ENCODE assay signal across 23 cellular contexts in genomic region chr17:73863761-73864535, GRCh38.
"Had no signal": no experiment of that assay in that cellular context is flagged by ENCODE, and none has a peak within 500 bp of the region (broad histone marks: within the 10 kb centered on the region; RNA-seq: fewer than 3 reads in every experiment).

No MANE protein-coding gene starts in this region.

- H3K36me3 ChIP-seq: esophagus squamous epithelium, left ventricle myocardium inferior, lower lobe of right lung, neural progenitor cell, pancreas, right lobe of liver, tibial nerve, upper lobe of right lung, vagina had no signal

- H3K27ac ChIP-seq: esophagus squamous epithelium, left ventricle myocardium inferior, lower lobe of right lung, neural progenitor cell, pancreas, right lobe of liver, testis, tibial nerve, upper lobe of right lung, vagina had no signal

- H3K36me3 Mint-ChIP-seq: immature natural killer cell; memory B cell; natural killer cell treated with Interleukin-12 subunit alpha and Interleukin-12 subunit beta and Interleukin-15 and Interleukin-18, amount 100 ng/mL, for 72 hours; neural progenitor cell; stimulated activated effector memory CD8-positive, alpha-beta T cell treated with anti-CD3 and anti-CD28 coated beads, Interleukin-12 subunit alpha, Interleukin-12 subunit beta, amount 100 ng/mL, for 72 hours had no signal

- H3K27me3 ChIP-seq: neural progenitor cell, pancreas, right lobe of liver, testis, tibial nerve, upper lobe of right lung, vagina had no signal

- H3K4me2 ChIP-seq: neural progenitor cell had no signal

- FAIRE-seq: keratinocyte, pancreas had no signal

- H3K4me1 Mint-ChIP-seq: immature natural killer cell; memory B cell; stimulated activated effector memory CD8-positive, alpha-beta T cell treated with anti-CD3 and anti-CD28 coated beads, Interleukin-12 subunit alpha, Interleukin-12 subunit beta, amount 100 ng/mL, for 72 hours had no signal

- H2AFZ ChIP-seq: neural progenitor cell had no signal

- H3K4me3 ChIP-seq: esophagus squamous epithelium, left ventricle myocardium inferior, lower lobe of right lung, neural progenitor cell, pancreas, right lobe of liver, testis, tibial nerve, upper lobe of right lung, vagina had no signal

- H3K9me3 Mint-ChIP-seq: immature natural killer cell; memory B cell; natural killer cell treated with Interleukin-12 subunit alpha and Interleukin-12 subunit beta and Interleukin-15 and Interleukin-18, amount 100 ng/mL, for 72 hours; neural progenitor cell; stimulated activated effector memory CD8-positive, alpha-beta T cell treated with anti-CD3 and anti-CD28 coated beads, Interleukin-12 subunit alpha, Interleukin-12 subunit beta, amount 100 ng/mL, for 72 hours; stimulated activated naive CD8-positive, alpha-beta T cell treated with anti-CD3 and anti-CD28 coated beads, Interleukin-15, Interleukin-2, amounts not matched to agents 100 ng/mL and 50 ng/mL, for 24 hours had no signal

- H3K27me3 Mint-ChIP-seq: memory B cell; natural killer cell treated with Interleukin-12 subunit alpha and Interleukin-12 subunit beta and Interleukin-15 and Interleukin-18, amount 100 ng/mL, for 72 hours; stimulated activated naive CD8-positive, alpha-beta T cell treated with anti-CD3 and anti-CD28 coated beads, Interleukin-15, Interleukin-2, amounts not matched to agents 100 ng/mL and 50 ng/mL, for 24 hours had no signal

- H3K4me3 Mint-ChIP-seq: immature natural killer cell; memory B cell; natural killer cell treated with Interleukin-12 subunit alpha and Interleukin-12 subunit beta and Interleukin-15 and Interleukin-18, amount 100 ng/mL, for 72 hours; neural progenitor cell; stimulated activated effector memory CD8-positive, alpha-beta T cell treated with anti-CD3 and anti-CD28 coated beads, Interleukin-12 subunit alpha, Interleukin-12 subunit beta, amount 100 ng/mL, for 72 hours; stimulated activated naive CD8-positive, alpha-beta T cell treated with anti-CD3 and anti-CD28 coated beads, Interleukin-15, Interleukin-2, amounts not matched to agents 100 ng/mL and 50 ng/mL, for 24 hours had no signal

- H3K4me1 ChIP-seq: left ventricle myocardium inferior, lower lobe of right lung, neural progenitor cell, pancreas, right lobe of liver, testis, tibial nerve, upper lobe of right lung, vagina had no signal

- ATAC-seq: lower lobe of right lung; natural killer cell treated with Interleukin-12 subunit alpha and Interleukin-12 subunit beta and Interleukin-15 and Interleukin-18, amount 100 ng/mL, for 72 hours; pancreas; right lobe of liver; upper lobe of right lung had no signal

- DNase-seq: dermis blood vessel endothelial cell; esophagus squamous epithelium; foreskin fibroblast; immature natural killer cell; left ventricle myocardium inferior; lower lobe of right lung; midbrain; occipital lobe; pancreas; right lobe of liver; stimulated activated CD4-positive, alpha-beta T cell treated with anti-CD3 and anti-CD28 coated beads, Interleukin-4, amount 100 ng/mL, for 1 hour; stimulated activated CD8-positive, alpha-beta memory T cell treated with anti-CD3 and anti-CD28 coated beads, Interleukin-4, amount 100 ng/mL, for 48 hours; testis; upper lobe of right lung had no signal

- H3K27ac Mint-ChIP-seq: immature natural killer cell; memory B cell; natural killer cell treated with Interleukin-12 subunit alpha and Interleukin-12 subunit beta and Interleukin-15 and Interleukin-18, amount 100 ng/mL, for 72 hours; neural progenitor cell; progenitor cell of endocrine pancreas; stimulated activated effector memory CD8-positive, alpha-beta T cell treated with anti-CD3 and anti-CD28 coated beads, Interleukin-12 subunit alpha, Interleukin-12 subunit beta, amount 100 ng/mL, for 72 hours; stimulated activated naive CD8-positive, alpha-beta T cell treated with anti-CD3 and anti-CD28 coated beads, Interleukin-15, Interleukin-2, amounts not matched to agents 100 ng/mL and 50 ng/mL, for 24 hours had no signal

- H3K9me3 ChIP-seq: esophagus squamous epithelium, left ventricle myocardium inferior, lower lobe of right lung, pancreas, right lobe of liver, testis, tibial nerve, upper lobe of right lung, vagina had no signal

- H3K9ac ChIP-seq: neural progenitor cell had no signal
